Comparison of ENCODE assay signal across 8 cellular contexts in the genomic region with DNA sequence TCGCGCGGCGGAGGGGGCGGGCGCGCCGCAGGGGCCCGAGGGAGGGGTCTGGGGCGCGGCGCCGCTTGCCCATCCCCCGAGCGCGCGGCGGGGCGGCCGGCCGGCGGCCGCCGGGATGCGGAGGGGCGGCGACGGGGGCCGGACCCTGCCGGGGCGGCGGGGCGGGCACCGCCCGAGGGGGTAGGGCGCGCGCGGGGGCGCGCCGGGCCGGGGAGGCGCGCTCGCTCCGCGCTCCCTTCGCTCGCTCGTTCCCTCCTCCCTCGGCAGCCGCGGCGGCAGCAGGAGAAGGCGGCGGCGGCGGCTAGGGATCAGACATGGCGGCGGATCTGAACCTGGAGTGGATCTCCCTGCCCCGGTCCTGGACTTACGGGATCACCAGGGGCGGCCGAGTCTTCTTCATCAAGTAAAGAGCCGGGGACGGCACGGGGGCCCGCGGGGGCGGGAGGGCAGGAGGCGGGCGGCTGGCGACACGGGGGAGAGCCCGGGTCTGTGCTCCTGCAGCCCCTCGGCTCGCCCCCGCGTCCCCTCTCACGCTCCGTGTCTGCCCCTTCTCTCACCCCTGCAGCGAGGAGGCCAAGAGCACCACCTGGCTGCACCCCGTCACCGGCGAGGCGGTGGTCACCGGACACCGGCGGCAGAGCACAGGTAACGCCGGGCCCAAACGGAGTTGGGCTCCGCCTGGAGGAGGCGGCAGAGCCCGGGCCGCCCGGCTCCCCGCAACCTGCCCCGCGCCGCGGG. TPM values are rescaled to one million over a fixed set of nuclear protein-coding genes. Genes with fewer than 3 reads are reported as not detected.
DNase-seq lines count a peak whose midpoint lies in the region; ATAC-seq and TF ChIP-seq lines count a peak whose summit lies in the region.

Gene PLEKHA5 (plus strand): TSS at position 248 of the 738 bp plus-strand sequence. CDS start 67 bp downstream, at position 315.

- H3K4me2 ChIP-seq in OCI-LY7 (ENCODE audit: low read length): no peak within 1 kb of the TSS

- DNase-seq in C1 segment of cervical spinal cord (lab: John Stamatoyannopoulos, UW): peak in 13 of 14 donors; percentile 23 to 76 (median 58)
- DNase-seq in NCI-H2171 (lab: John Stamatoyannopoulos, UW): peak; percentile 41
- DNase-seq in activated CD4-positive, alpha-beta T cell treated with anti-CD3 and anti-CD28 coated beads, Interleukin-2, amount 50 U/mL, for 1 hour: peak; percentile 8
- peak; percentile 5 for DNase-seq in effector CD8-positive, alpha-beta T cell (lab: John Stamatoyannopoulos, UW)
- DNase-seq in right lobe of liver: peak; percentile 84
- peak; percentile 19 for DNase-seq in stimulated activated CD4-positive, alpha-beta T cell treated with anti-CD3 and anti-CD28 coated beads, Interleukin-4, amount 100 ng/mL, for 24 hours
- no peak for DNase-seq in OCI-LY7 (ENCODE audit: low spot score)

- ATAC-seq in GM21381 (IDR thresholded peaks at IDR 0.05; ENCODE audit: unreplicated experiment) (peak; percentile 44), right lobe of liver (peak; percentile 75 to 91 (median 82))

- no peaks in the 10 kb centered on the region for H3K36me3 ChIP-seq in right lobe of liver
- no peaks in the 10 kb centered on the region for H3K36me3 ChIP-seq in OCI-LY7 (ENCODE audit: insufficient read depth, low read length)

- no peaks in the 10 kb centered on the region for H3K79me2 ChIP-seq in OCI-LY7 (ENCODE audit: insufficient read depth, low read depth, low read length)

- intact Hi-C loops in right lobe of liver (cut with DNase I) (no loop called here), OCI-LY7 (cut with micrococcal nuclease; ENCODE audit: unreplicated experiment) (no loop called here)

- H3K4me3 ChIP-seq in right lobe of liver (peak within 1 kb of the TSS; percentile 78 to 80 (median 79)), OCI-LY7 (ENCODE audit: low read depth, low read length, poor library complexity, severe bottlenecking) (no peak within 1 kb of the TSS)

- H3K27ac ChIP-seq in right lobe of liver (peak within 1 kb of the TSS; percentile 85 to 95 (median 88)), OCI-LY7 (ENCODE audit: low read depth, low read length, poor library complexity, severe bottlenecking) (no peak within 1 kb of the TSS)

- peak; percentile 37 for TF ChIP-seq POLR2A in right lobe of liver (IDR thresholded peaks at IDR 0.05)

- no peaks in the 10 kb centered on the region for H4K20me1 ChIP-seq in OCI-LY7 (ENCODE audit: insufficient read depth, low read length)

- BruUV-seq in OCI-LY7 (replicated peaks; lab: Mats Ljungman, UMichigan): no TSS peak

- H3K4me1 ChIP-seq in right lobe of liver (peaks cover 0 to 16% (median 0%) of the 10 kb centered on the region in 4 donors), OCI-LY7 (ENCODE audit: insufficient read depth, low read length, poor library complexity, severe bottlenecking) (no peaks in the 10 kb centered on the region)

- POLR2A ChIA-PET in OCI-LY7 (lab: Charles Lee): interaction anchor here (1.3 kb wide), 1 partner anchor 9 kb away, joined by 3 read pairs; no protein-coding TSS in a partner anchor

- TF ChIP-seq CTCF in right lobe of liver (IDR thresholded peaks at IDR 0.05) (peak in 3 of 4 donors; percentile 21 to 48 (median 38)), OCI-LY7 (conservative IDR thresholded peaks at IDR 0.05; ENCODE audit: low read length) (no peak)

- WGBS in right lobe of liver (ENCODE audit: insufficient coverage, low coverage, low lambda C conversion rate, missing lambda C conversion rate): 0% methylated on average over 2 of the region's 103 CpGs

- CTCF ChIA-PET in OCI-LY7 (lab: Charles Lee; ENCODE audit: unreplicated experiment): no interaction called here

- no peaks in the 10 kb centered on the region for H3K27me3 ChIP-seq in right lobe of liver

- no peaks in the 10 kb centered on the region for H3K9me2 ChIP-seq in OCI-LY7 (ENCODE audit: insufficient read depth, low read length)

- H3K9me3 ChIP-seq in right lobe of liver (peaks cover 0 to 5% (median 0%) of the 10 kb centered on the region in 4 donors), OCI-LY7 (ENCODE audit: low read length) (no peaks in the 10 kb centered on the region)

- no peak within 1 kb of the TSS for H2AFZ ChIP-seq in OCI-LY7 (ENCODE audit: low read length)

RNA-seq across cellular contexts. Expression of gene PLEKHA5, which starts in this region (rescaled TPM):
- total RNA-seq in right lobe of liver: 10 to 100 TPM; 14.7 to 18.7 (median 15.8) TPM
- total RNA-seq in OCI-LY7 (2014; rRNA removed; shearing (Covaris generic)): not detected in 2 replicates
- 2.7 and 2.9 TPM in 2 replicates for total RNA-seq in OCI-LY7 (2022)

Comparison
In these comparisons a context has a peak if more than half of its experiments do, and no peak if none do; other contexts are left out.
1. RNA of gene PLEKHA5 (total RNA-seq): 14.7 to 18.7 TPM in right lobe of liver; 2.7 to 2.9 TPM in OCI-LY7; every median in the first group is over 4 times any median in the second.